Comparison of ENCODE assay signal across 19 cellular contexts in genomic region chr12:21852251-21852650, GRCh38.
DNase-seq lines count a peak whose midpoint lies in the region; ATAC-seq and TF ChIP-seq lines count a peak whose summit lies in the region.
"Had no signal": no experiment of that assay in that cellular context is flagged by ENCODE, and none has a peak within 500 bp of the region (broad histone marks: within the 10 kb centered on the region; RNA-seq: fewer than 3 reads in every experiment).

No MANE protein-coding gene starts in this region.

- peak; percentile 17 for DNase-seq in HFFc6
- peak; percentile 13 for DNase-seq in astrocyte of the hippocampus (ENCODE audit: low read depth, low spot score)
- DNase-seq in foreskin keratinocyte: peak; percentile 7 to 43
- DNase-seq in DMS53 (lab: John Stamatoyannopoulos, UW): no peak
- no peak for DNase-seq in upper lobe of left lung
- DNase-seq in Kasumi-1 (lab: John Stamatoyannopoulos, UW): no peak
- DNase-seq: activated CD4-positive, alpha-beta T cell treated with anti-CD3 and anti-CD28 coated beads for 1 hour; body of pancreas; COR-L47; dorsolateral prefrontal cortex; GOT3; left ventricle myocardium superior; NCI-H1694 treated with DMSO at 0.1 percent for 48 hours; NCI-H345; small intestine; upper lobe of right lung had no signal

- peak overlapping the region; percentile 84 for H3K4me3 Mint-ChIP-seq in HFFc6

- peak overlapping the region; percentile 83; the same call in 1 of the 2 replicates for H3K27ac Mint-ChIP-seq in HFFc6

- peaks cover 28% of the 10 kb centered on the region for H3K4me1 Mint-ChIP-seq in HFFc6 (ENCODE audit: low read depth)

- TF ChIP-seq CTCF in HFFc6 (IDR thresholded peaks at IDR 0.05): no peak
- TF ChIP-seq CTCF in foreskin keratinocyte (conservative IDR thresholded peaks at IDR 0.05): no peak
- no peak for TF ChIP-seq CTCF in upper lobe of left lung (IDR thresholded peaks at IDR 0.05)

- no peaks in the 10 kb centered on the region for H3K9me3 ChIP-seq in upper lobe of left lung
- H3K9me3 ChIP-seq: body of pancreas, upper lobe of right lung had no signal

- 82 to 87% methylated on average over 5 of the region's 5 CpGs for WGBS in upper lobe of left lung, 2 donors

- H3K79me2 ChIP-seq in ACC112 (ENCODE audit: control insufficient read depth, insufficient read depth, low read length, unreplicated experiment): peaks cover 6% of the 10 kb centered on the region

- H3K9me3 Mint-ChIP-seq in HFFc6: no peaks in the 10 kb centered on the region

- no peaks in the 10 kb centered on the region for H3K36me3 Mint-ChIP-seq in HFFc6 (ENCODE audit: low read depth)

- TF ChIP-seq POLR2A in upper lobe of left lung (IDR thresholded peaks at IDR 0.05): no peak

- H3K4me3 ChIP-seq in ACC112 (ENCODE audit: low read depth, low read length) (peak overlapping the region; percentile 65), upper lobe of left lung (no peak overlapping the region)
- H3K4me3 ChIP-seq: body of pancreas, dorsolateral prefrontal cortex, upper lobe of right lung had no signal

- H3K4me1 ChIP-seq in ACC112 (ENCODE audit: control insufficient read depth, insufficient read depth, low read length, unreplicated experiment) (peaks cover 29% of the 10 kb centered on the region), foreskin keratinocyte (peaks cover 8% of the 10 kb centered on the region), upper lobe of left lung (peaks cover 0 to 2% (median 0%) of the 10 kb centered on the region in 4 donors)
- H3K4me1 ChIP-seq: body of pancreas, upper lobe of right lung had no signal

- no peak overlapping the region for H2AFZ ChIP-seq in ACC112 (ENCODE audit: low read length, unreplicated experiment)

- H3K27me3 Mint-ChIP-seq in HFFc6 (ENCODE audit: insufficient read depth): no peaks in the 10 kb centered on the region

- H3K27me3 ChIP-seq in ACC112 (ENCODE audit: insufficient read depth, low read length) (no peaks in the 10 kb centered on the region), foreskin keratinocyte (no peaks in the 10 kb centered on the region), upper lobe of left lung (no peaks in the 10 kb centered on the region)
- H3K27me3 ChIP-seq: body of pancreas, upper lobe of right lung had no signal

- H3K36me3 ChIP-seq in ACC112 (ENCODE audit: insufficient read depth, low read length) (no peaks in the 10 kb centered on the region), upper lobe of left lung (no peaks in the 10 kb centered on the region)
- H3K36me3 ChIP-seq: upper lobe of right lung had no signal

- ATAC-seq in foreskin keratinocyte: peak; percentile 82
- ATAC-seq in GM18511 (IDR thresholded peaks at IDR 0.05; ENCODE audit: unreplicated experiment): no peak
- ATAC-seq in upper lobe of left lung (ENCODE audit: low FRiP score in 2 of 2): no peak
- ATAC-seq: body of pancreas, esophagus mucosa, left ventricle myocardium superior, upper lobe of right lung had no signal

- no peak for TF ChIP-seq EP300 in upper lobe of left lung (IDR thresholded peaks at IDR 0.05)

- H3K27ac ChIP-seq in ACC112 (ENCODE audit: low read depth, low read length) (peak overlapping the region; percentile 71), foreskin keratinocyte (no peak overlapping the region), upper lobe of left lung (no peak overlapping the region)
- H3K27ac ChIP-seq: body of pancreas, dorsolateral prefrontal cortex, upper lobe of right lung had no signal

Comparison
In these comparisons a context has a peak if more than half of its experiments do, and no peak if none do; other contexts are left out.
1. DNase-seq: peak in HFFc6 (single experiment), astrocyte of the hippocampus (single experiment) and foreskin keratinocyte (2 of 2); none in DMS53 (single experiment), upper lobe of left lung (0 of 2) and Kasumi-1 (0 of 2).